Comparison of ENCODE assay signal across 13 cellular contexts in genomic region chr1:41758904-41759548, GRCh38.
A peak's percentile ranks its signal among the peaks of the same experiment; 100 is the strongest.
DNase-seq lines count a peak whose midpoint lies in the region; TF ChIP-seq lines count a peak whose summit lies in the region.
"Had no signal": no experiment of that assay in that cellular context is flagged by ENCODE, and none has a peak within 500 bp of the region (broad histone marks: within the 10 kb centered on the region; RNA-seq: fewer than 3 reads in every experiment).

No MANE protein-coding gene starts in this region.

- CTCF ChIA-PET in HEK293T (lab: Yijun Ruan, JAX): no interaction called here

- no peaks in the 10 kb centered on the region for H3K9me3 ChIP-seq in adipocyte (ENCODE audit: control insufficient read depth, low read length)
- H3K9me3 ChIP-seq: Caco-2, suprapubic skin had no signal

- no peak overlapping the region for H3K9ac ChIP-seq in adipocyte (ENCODE audit: low read length)

- peak; percentile 48 for DNase-seq in A172 (ENCODE audit: low spot score)
- no peak for DNase-seq in HEK293T (ENCODE audit: extremely low spot score)
- peak; percentile 48 for DNase-seq in adipocyte (ENCODE audit: low read depth)
- peak; percentile 80 for DNase-seq in fibroblast of the conjunctiva (ENCODE audit: low read depth)
- DNase-seq in OCI-M1 (lab: John Stamatoyannopoulos, UW): no peak
- DNase-seq in foreskin melanocyte: no peak
- no peak for DNase-seq in globus pallidus (ENCODE audit: low spot score)
- DNase-seq in stimulated activated naive CD4-positive, alpha-beta T cell (lab: John Stamatoyannopoulos, UW): no peak
- DNase-seq: activated B cell treated with CpG ODN at 0.5 μM for 24 hours; activated naive CD4-positive, alpha-beta T cell treated with Interleukin-2 at 50 U/mL for 16 hours; Caco-2; H9 had no signal

- POLR2A ChIA-PET in HEK293T (lab: Yijun Ruan, JAX): no interaction called here

- peaks cover 9% of the 10 kb centered on the region for H3K4me1 ChIP-seq in adipocyte (ENCODE audit: control insufficient read depth, insufficient read depth, low read length)
- H3K4me1 ChIP-seq: Caco-2, suprapubic skin had no signal

- H3K27me3 ChIP-seq in adipocyte (replicated peaks; ENCODE audit: control insufficient read depth, insufficient read depth, low read length): no peaks in the 10 kb centered on the region
- H3K27me3 ChIP-seq: suprapubic skin had no signal

- no peaks in the 10 kb centered on the region for H3K36me3 ChIP-seq in adipocyte (ENCODE audit: control insufficient read depth, insufficient read depth, low read length, severe bottlenecking)
- H3K36me3 ChIP-seq: suprapubic skin had no signal

- H3K4me3 ChIP-seq in adipocyte (ENCODE audit: low read length): no peak overlapping the region
- H3K4me3 ChIP-seq: suprapubic skin had no signal

TF ChIP-seq in HEK293T, 16 proteins besides CTCF, POLR2A, EP300 and RAD21:
- TF ChIP-seq ELF4 (IDR thresholded peaks at IDR 0.05): peak; percentile 48
- TF ChIP-seq ZNF384 (IDR thresholded peaks at IDR 0.05): no peak
TF ChIP-seq in HEK293T: peak in this region for 1.

Comparison
In these comparisons a context has a peak if more than half of its experiments do, and no peak if none do; other contexts are left out.
1. DNase-seq: peak in A172 (single experiment), adipocyte (single experiment) and fibroblast of the conjunctiva (single experiment); none in HEK293T (single experiment), OCI-M1 (single experiment), foreskin melanocyte (single experiment), globus pallidus (single experiment) and stimulated activated naive CD4-positive, alpha-beta T cell (0 of 6).